ENCODE assay signal across 11 cellular contexts in the genomic region with DNA sequence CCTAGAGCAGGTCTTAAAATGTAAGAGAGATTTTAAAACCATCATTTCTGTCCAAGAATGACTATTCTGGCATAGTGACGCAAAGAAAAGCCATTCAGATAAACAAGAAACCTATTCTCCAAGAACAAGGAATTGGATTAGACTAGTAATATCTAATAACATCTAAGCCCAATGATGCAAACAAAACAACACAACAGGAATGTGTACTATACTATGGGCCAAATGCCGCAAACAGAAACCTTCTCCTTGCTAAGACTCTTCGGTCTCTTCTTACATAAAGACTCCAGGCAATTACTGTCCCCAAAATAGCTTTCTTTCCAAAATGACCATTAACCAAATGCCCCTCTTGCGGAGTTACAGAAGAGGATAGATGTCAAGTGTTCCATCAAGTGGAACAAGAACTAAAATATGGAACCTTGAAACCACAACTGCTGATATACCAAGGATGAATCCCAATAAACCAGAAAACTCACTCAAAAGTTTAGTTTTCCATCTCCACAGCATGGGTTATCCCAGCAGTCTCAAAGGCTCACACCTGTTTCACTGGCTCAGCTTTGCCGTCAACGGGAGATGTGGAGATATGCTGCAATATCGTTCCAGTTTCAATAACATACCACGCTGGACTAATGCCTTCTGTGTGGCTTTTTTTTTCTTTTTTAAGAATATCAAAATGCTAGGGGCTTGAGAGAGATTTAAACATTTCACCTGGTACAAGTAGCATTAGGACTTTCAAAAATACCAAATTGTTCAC.
A peak's percentile ranks its signal among the peaks of the same experiment; 100 is the strongest.
DNase-seq lines count a peak whose midpoint lies in the region; ATAC-seq and TF ChIP-seq lines count a peak whose summit lies in the region.
"Had no signal": no experiment of that assay in that cellular context is flagged by ENCODE, and none has a peak within 500 bp of the region (broad histone marks: within the 10 kb centered on the region; RNA-seq: fewer than 3 reads in every experiment).

No MANE protein-coding gene starts in this region.

- intact Hi-C loops in activated CD4-positive, alpha-beta T cell treated with anti-CD3 and anti-CD28 coated beads, Interleukin-2, amount 10 ng/mL, durations not matched to agents 24 days and 14 days (cut with micrococcal nuclease), result no loop called here
- intact Hi-C loops in activated B cell treated with CpG ODN at 0.5 μM for 24 hours (cut with micrococcal nuclease), result no loop called here

- CTCF ChIA-PET in activated B cell treated with CpG ODN at 0.5 μM for 24 hours (lab: Charles Lee), result interaction anchor here (1.0 to 1.6 kb wide), 2 partner anchors 92 to 521 kb away, joined by 3 read pairs; no protein-coding TSS in a partner anchor

- no peaks in the 10 kb centered on the region for H3K9me3 Mint-ChIP-seq in activated CD4-positive, alpha-beta T cell treated with anti-CD3 and anti-CD28 coated beads, Interleukin-2, amount 10 ng/mL, durations not matched to agents 24 days and 14 days
- no peaks in the 10 kb centered on the region for H3K9me3 Mint-ChIP-seq in activated B cell treated with CpG ODN at 0.5 μM for 24 hours
- no peaks in the 10 kb centered on the region for H3K9me3 Mint-ChIP-seq in immature natural killer cell
- H3K9me3 Mint-ChIP-seq in stimulated activated naive B cell treated with anti-CD40 and anti-IgM and Interleukin-4, amounts not matched to agents 10 μg/mL and 1 μg/mL and 100 μg/mL, for 72 hours, result peaks cover 4% of the 10 kb centered on the region in 2 donors

- peaks cover 8% of the 10 kb centered on the region for H3K36me3 Mint-ChIP-seq in activated CD4-positive, alpha-beta T cell treated with anti-CD3 and anti-CD28 coated beads, Interleukin-2, amount 10 ng/mL, durations not matched to agents 24 days and 14 days (ENCODE audit: low read depth)
- H3K36me3 Mint-ChIP-seq in activated B cell treated with CpG ODN at 0.5 μM for 24 hours (ENCODE audit: low read depth), result no peaks in the 10 kb centered on the region
- H3K36me3 Mint-ChIP-seq in immature natural killer cell, result no peaks in the 10 kb centered on the region
- peaks cover 5 to 20% of the 10 kb centered on the region in 2 donors for H3K36me3 Mint-ChIP-seq in stimulated activated naive B cell treated with anti-CD40 and anti-IgM and Interleukin-4, amounts not matched to agents 10 μg/mL and 1 μg/mL and 100 μg/mL, for 72 hours

- no peaks in the 10 kb centered on the region for H3K27me3 Mint-ChIP-seq in activated CD4-positive, alpha-beta T cell treated with anti-CD3 and anti-CD28 coated beads, Interleukin-2, amount 10 ng/mL, durations not matched to agents 24 days and 14 days
- no peaks in the 10 kb centered on the region for H3K27me3 Mint-ChIP-seq in activated B cell treated with CpG ODN at 0.5 μM for 24 hours
- H3K27me3 Mint-ChIP-seq in immature natural killer cell (ENCODE audit: low read depth in 3 of 3), result peaks cover 0 to 4% (median 2%) of the 10 kb centered on the region in 3 donors
- H3K27me3 Mint-ChIP-seq in stimulated activated naive B cell treated with anti-CD40 and anti-IgM and Interleukin-4, amounts not matched to agents 10 μg/mL and 1 μg/mL and 100 μg/mL, for 72 hours, result no peaks in the 10 kb centered on the region

- no peak for TF ChIP-seq CTCF in activated B cell treated with CpG ODN at 0.5 μM for 24 hours (IDR thresholded peaks at IDR 0.05)

- ATAC-seq in activated B cell treated with CpG ODN at 0.5 μM for 24 hours (ENCODE audit: low read depth) (no peak), GM19035 (IDR thresholded peaks at IDR 0.05; ENCODE audit: unreplicated experiment) (no peak), GM19328 (IDR thresholded peaks at IDR 0.05; ENCODE audit: unreplicated experiment) (no peak)
- no peak for ATAC-seq in stimulated activated naive B cell treated with anti-CD40 and anti-IgM and Interleukin-4, amounts not matched to agents 10 μg/mL and 1 μg/mL and 100 μg/mL, for 72 hours (replicated peaks)

- peak overlapping the region; percentile 77 for H3K27ac Mint-ChIP-seq in activated CD4-positive, alpha-beta T cell treated with anti-CD3 and anti-CD28 coated beads, Interleukin-2, amount 10 ng/mL, durations not matched to agents 24 days and 14 days
- peak overlapping the region; percentile 96 for H3K27ac Mint-ChIP-seq in activated B cell treated with CpG ODN at 0.5 μM for 24 hours
- peak overlapping the region in 5 of 6 donors; percentile 7 to 82 (median 59) for H3K27ac Mint-ChIP-seq in immature natural killer cell
- H3K27ac Mint-ChIP-seq in stimulated activated naive B cell treated with anti-CD40 and anti-IgM and Interleukin-4, amounts not matched to agents 10 μg/mL and 1 μg/mL and 100 μg/mL, for 72 hours, result peak overlapping the region; percentile 91

- no peak for DNase-seq in activated CD4-positive, alpha-beta T cell treated with anti-CD3 and anti-CD28 coated beads, Interleukin-2, amount 10 ng/mL, durations not matched to agents 24 days and 14 days
- no peak for DNase-seq in activated CD4-positive, alpha-beta T cell treated with anti-CD3 and anti-CD28 coated beads, Interleukin-2, amount 50 U/mL, for 48 hours
- DNase-seq in activated B cell treated with CpG ODN at 0.5 μM for 24 hours (no peak), immature natural killer cell (no peak), NCI-H2171 (lab: John Stamatoyannopoulos, UW) (no peak)
- no peak for DNase-seq in stimulated activated naive B cell treated with anti-CD40 and anti-IgM and Interleukin-4, amounts not matched to agents 10 μg/mL and 1 μg/mL and 100 μg/mL, for 72 hours
- DNase-seq: glutamatergic neuron, NCI-H748 treated with DMSO at 0.1 percent for 48 hours, ovary had no signal

- peaks cover 65% of the 10 kb centered on the region for H3K4me1 Mint-ChIP-seq in activated CD4-positive, alpha-beta T cell treated with anti-CD3 and anti-CD28 coated beads, Interleukin-2, amount 10 ng/mL, durations not matched to agents 24 days and 14 days
- H3K4me1 Mint-ChIP-seq in activated B cell treated with CpG ODN at 0.5 μM for 24 hours, result peaks cover 99% of the 10 kb centered on the region
- peaks cover 57 to 80% of the 10 kb centered on the region in 2 donors for H3K4me1 Mint-ChIP-seq in immature natural killer cell
- peaks cover 62 to 98% of the 10 kb centered on the region in 2 donors for H3K4me1 Mint-ChIP-seq in stimulated activated naive B cell treated with anti-CD40 and anti-IgM and Interleukin-4, amounts not matched to agents 10 μg/mL and 1 μg/mL and 100 μg/mL, for 72 hours

- POLR2A ChIA-PET in activated B cell treated with CpG ODN at 0.5 μM for 24 hours (lab: Charles Lee), result interaction anchor here (0.6 to 3.4 kb wide), 12 partner anchors 8 to 521 kb away, joined by 3 to 24 read pairs (median 4); partner anchors contain the start of gene FOXO1

- H3K4me3 Mint-ChIP-seq in activated CD4-positive, alpha-beta T cell treated with anti-CD3 and anti-CD28 coated beads, Interleukin-2, amount 10 ng/mL, durations not matched to agents 24 days and 14 days, result peak overlapping the region; percentile 56
- peak overlapping the region; percentile 81 for H3K4me3 Mint-ChIP-seq in activated B cell treated with CpG ODN at 0.5 μM for 24 hours
- peak overlapping the region in 2 of 5 donors; percentile 14 to 27 for H3K4me3 Mint-ChIP-seq in immature natural killer cell
- peak overlapping the region; percentile 29 to 72 for H3K4me3 Mint-ChIP-seq in stimulated activated naive B cell treated with anti-CD40 and anti-IgM and Interleukin-4, amounts not matched to agents 10 μg/mL and 1 μg/mL and 100 μg/mL, for 72 hours
